In the genomic region with DNA sequence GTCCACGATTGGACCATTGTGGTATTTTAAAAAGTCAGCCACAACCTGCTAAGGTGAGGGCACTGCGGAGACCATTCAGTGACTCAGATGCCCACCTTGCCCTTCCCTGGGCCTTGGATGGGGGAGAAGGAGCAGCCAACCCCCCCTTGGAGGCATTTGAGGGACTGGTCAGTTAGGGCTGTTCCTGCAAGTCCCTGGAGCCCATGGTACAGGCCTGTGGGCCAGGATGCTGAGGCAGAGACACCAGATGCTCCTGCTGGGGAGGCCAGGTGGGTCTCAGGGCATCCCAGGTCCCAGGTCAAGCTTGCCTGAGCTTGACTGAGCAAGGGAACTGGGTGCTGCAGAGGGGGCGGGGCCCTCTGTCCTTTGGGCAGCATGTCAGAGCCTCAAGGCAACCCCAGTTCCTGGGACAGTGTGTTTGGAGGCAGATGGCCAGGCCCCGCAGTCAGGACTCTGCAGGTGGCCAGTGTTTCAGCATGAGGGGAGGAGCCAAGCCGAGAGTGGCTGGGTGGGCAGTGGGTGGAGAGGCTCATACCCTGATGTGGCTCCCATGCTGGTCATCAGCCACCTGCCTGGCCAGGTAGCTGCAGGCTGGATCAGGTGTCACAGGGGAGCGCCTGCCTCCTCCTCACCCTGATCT, we compare ENCODE assay signal across 19 cellular contexts. TPM values are rescaled to one million over a fixed set of nuclear protein-coding genes. Genes with fewer than 3 reads are reported as not detected.
DNase-seq lines count a peak whose midpoint lies in the region; ATAC-seq and TF ChIP-seq lines count a peak whose summit lies in the region.
"Had no signal": no experiment of that assay in that cellular context is flagged by ENCODE, and none has a peak within 500 bp of the region (broad histone marks: within the 10 kb centered on the region; RNA-seq: fewer than 3 reads in every experiment).

No MANE protein-coding gene starts in this region.

- peak; percentile 33 to 35 for ATAC-seq in natural killer cell treated with Interleukin-12 subunit alpha and Interleukin-12 subunit beta and Interleukin-15 and Interleukin-18, amount 100 ng/mL, for 72 hours
- ATAC-seq in natural killer cell, result no peak
- no peak for ATAC-seq in HG02973 (IDR thresholded peaks at IDR 0.05; ENCODE audit: unreplicated experiment)
- no peak for ATAC-seq in activated CD4-positive, CD25-positive, alpha-beta regulatory T cell treated with anti-CD3 and anti-CD28 coated beads, Interleukin-2, amount 50 U/mL, for 24 hours

- peak; percentile 51 for DNase-seq in natural killer cell treated with Interleukin-12 subunit alpha and Interleukin-12 subunit beta and Interleukin-15 and Interleukin-18, amount 100 ng/mL, for 72 hours (ENCODE audit: low spot score)
- DNase-seq in natural killer cell (no peak), chondrocyte (ENCODE audit: low spot score) (peak; percentile 82), osteoblast (ENCODE audit: insufficient read length, low spot score, missing footprints) (peak; percentile 47), DMS153 treated with DMSO at 0.1 percent for 48 hours (lab: John Stamatoyannopoulos, UW; ENCODE audit: unreplicated experiment) (no peak)
- DNase-seq: COR-L47; HFFc6; Kasumi-1; NCI-H1105 treated with DMSO at 0.1 percent for 48 hours; NCI-H187 treated with DMSO at 0.1 percent for 48 hours; NCI-H526 treated with DMSO at 0.1 percent for 48 hours; NK-92 treated with Interleukin-12 subunit alpha and Interleukin-12 subunit beta, amount 100 ng/mL, for 24 hours; OCI-M1 had no signal

- intact Hi-C loops in natural killer cell (cut with micrococcal nuclease), result no loop called here

- H3K4me1 ChIP-seq in osteoblast (ENCODE audit: insufficient read depth, low read length), result no peaks in the 10 kb centered on the region

- H3K4me3 ChIP-seq in osteoblast (ENCODE audit: insufficient read depth, low read length), result no peak overlapping the region

- H3K36me3 ChIP-seq in osteoblast (ENCODE audit: insufficient read depth, low read length), result no peaks in the 10 kb centered on the region

- peaks cover 3 to 15% of the 10 kb centered on the region in 2 donors for H3K27me3 Mint-ChIP-seq in natural killer cell treated with Interleukin-12 subunit alpha and Interleukin-12 subunit beta and Interleukin-15 and Interleukin-18, amount 100 ng/mL, for 72 hours
- peaks cover 0 to 9% of the 10 kb centered on the region in 2 donors for H3K27me3 Mint-ChIP-seq in natural killer cell (ENCODE audit: low read depth in 2 of 2)
- H3K27me3 Mint-ChIP-seq in chondrocyte (ENCODE audit: low read depth), result peaks cover 5% of the 10 kb centered on the region
- H3K27me3 Mint-ChIP-seq: IgD-negative memory B cell had no signal

- no peak for TF ChIP-seq CTCF in natural killer cell (IDR thresholded peaks at IDR 0.05)
- TF ChIP-seq CTCF in chondrocyte (IDR thresholded peaks at IDR 0.05), result no peak
- TF ChIP-seq CTCF in osteoblast (IDR thresholded peaks at IDR 0.05; ENCODE audit: extremely low read depth, low read depth, low read length), result no peak

- H3K9me3 Mint-ChIP-seq in natural killer cell treated with Interleukin-12 subunit alpha and Interleukin-12 subunit beta and Interleukin-15 and Interleukin-18, amount 100 ng/mL, for 72 hours, result peaks cover 4% of the 10 kb centered on the region
- H3K9me3 Mint-ChIP-seq in natural killer cell, result peaks cover 0 to 6% of the 10 kb centered on the region in 2 donors
- H3K9me3 Mint-ChIP-seq in chondrocyte (ENCODE audit: low read depth), result peaks cover 10% of the 10 kb centered on the region
- H3K9me3 Mint-ChIP-seq: IgD-negative memory B cell had no signal

- no peaks in the 10 kb centered on the region for H3K36me3 Mint-ChIP-seq in natural killer cell treated with Interleukin-12 subunit alpha and Interleukin-12 subunit beta and Interleukin-15 and Interleukin-18, amount 100 ng/mL, for 72 hours
- H3K36me3 Mint-ChIP-seq in natural killer cell, result no peaks in the 10 kb centered on the region
- no peaks in the 10 kb centered on the region for H3K36me3 Mint-ChIP-seq in chondrocyte (ENCODE audit: low read depth)
- H3K36me3 Mint-ChIP-seq: IgD-negative memory B cell had no signal

- H4K20me1 ChIP-seq in osteoblast (ENCODE audit: insufficient read depth, low read length), result no peaks in the 10 kb centered on the region

- no peaks in the 10 kb centered on the region for H3K4me1 Mint-ChIP-seq in natural killer cell treated with Interleukin-12 subunit alpha and Interleukin-12 subunit beta and Interleukin-15 and Interleukin-18, amount 100 ng/mL, for 72 hours (ENCODE audit: low read depth in 2 of 2)
- no peaks in the 10 kb centered on the region for H3K4me1 Mint-ChIP-seq in natural killer cell
- H3K4me1 Mint-ChIP-seq in chondrocyte (ENCODE audit: low read depth), result peaks cover 10% of the 10 kb centered on the region

- H3K9me3 ChIP-seq in osteoblast (ENCODE audit: low read depth, low read length), result no peaks in the 10 kb centered on the region

- H3K27me3 ChIP-seq in osteoblast (ENCODE audit: insufficient read depth, low read length), result no peaks in the 10 kb centered on the region

- no peak overlapping the region for H3K27ac Mint-ChIP-seq in natural killer cell treated with Interleukin-12 subunit alpha and Interleukin-12 subunit beta and Interleukin-15 and Interleukin-18, amount 100 ng/mL, for 72 hours
- H3K27ac Mint-ChIP-seq in natural killer cell (no peak overlapping the region), chondrocyte (ENCODE audit: unreplicated experiment) (no peak overlapping the region)
- H3K27ac Mint-ChIP-seq: HFFc6, IgD-negative memory B cell had no signal

- no peaks in the 10 kb centered on the region for H3K79me2 ChIP-seq in osteoblast (ENCODE audit: insufficient read depth, low read length)

- no peak overlapping the region for H3K4me3 Mint-ChIP-seq in natural killer cell treated with Interleukin-12 subunit alpha and Interleukin-12 subunit beta and Interleukin-15 and Interleukin-18, amount 100 ng/mL, for 72 hours
- H3K4me3 Mint-ChIP-seq in natural killer cell, result no peak overlapping the region
- H3K4me3 Mint-ChIP-seq in chondrocyte (ENCODE audit: unreplicated experiment), result no peak overlapping the region
- H3K4me3 Mint-ChIP-seq: HFFc6, IgD-negative memory B cell had no signal

- H3K27ac ChIP-seq in osteoblast (ENCODE audit: low read depth, low read length), result no peak overlapping the region
- H3K27ac ChIP-seq: C4-2B had no signal

- no peak overlapping the region for H2AFZ ChIP-seq in osteoblast (ENCODE audit: low read length)

- no peak overlapping the region for H3K4me2 ChIP-seq in osteoblast (ENCODE audit: insufficient read depth, low read length)

RNA-seq across cellular contexts. Expression of a gene that starts 27.5 kb away (rescaled TPM):
- total RNA-seq in natural killer cell treated with Interleukin-12 subunit alpha and Interleukin-12 subunit beta and Interleukin-15 and Interleukin-18, amount 100 ng/mL, for 72 hours, result not detected
- total RNA-seq in natural killer cell, result not detected
- total RNA-seq in chondrocyte, result not detected in 3 replicates
- not detected in 2 replicates for total RNA-seq in osteoblast
- total RNA-seq: H4, HFFc6, HT-29 had no signal

Comparison
In these comparisons a context has a peak if more than half of its experiments do, and no peak if none do; other contexts are left out.
1. ATAC-seq: peak in natural killer cell treated with Interleukin-12 subunit alpha and Interleukin-12 subunit beta and Interleukin-15 and Interleukin-18, amount 100 ng/mL, for 72 hours (2 of 2); none in natural killer cell (0 of 3), HG02973 (single experiment) and activated CD4-positive, CD25-positive, alpha-beta regulatory T cell treated with anti-CD3 and anti-CD28 coated beads, Interleukin-2, amount 50 U/mL, for 24 hours (0 of 2).
2. DNase-seq: peak in natural killer cell treated with Interleukin-12 subunit alpha and Interleukin-12 subunit beta and Interleukin-15 and Interleukin-18, amount 100 ng/mL, for 72 hours (single experiment), chondrocyte (single experiment) and osteoblast (single experiment); none in natural killer cell (single experiment) and DMS153 treated with DMSO at 0.1 percent for 48 hours (single experiment).